17 cellular contexts compared by ENCODE assay signal in the genomic region with DNA sequence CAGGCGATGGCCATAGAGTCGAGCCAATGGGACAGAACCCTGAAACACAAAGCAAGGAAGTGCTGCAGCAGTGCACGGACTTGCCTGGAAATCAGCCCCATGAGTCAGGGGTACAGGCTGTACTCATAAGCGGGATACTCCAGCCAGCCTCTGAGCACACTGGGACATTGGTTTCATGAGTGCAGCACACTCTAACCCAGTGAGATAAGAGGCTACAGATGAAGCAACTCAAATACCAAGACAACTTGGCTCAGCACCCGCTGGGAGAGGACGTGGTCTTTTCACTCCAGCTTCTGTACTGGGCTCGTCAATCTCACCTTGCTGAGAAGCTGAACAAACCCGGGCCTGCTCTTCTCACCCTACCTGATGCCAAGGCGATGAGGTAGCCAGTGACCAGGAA.
DNase-seq lines count a peak whose midpoint lies in the region; ATAC-seq and TF ChIP-seq lines count a peak whose summit lies in the region.
"Had no signal": no experiment of that assay in that cellular context is flagged by ENCODE, and none has a peak within 500 bp of the region (broad histone marks: within the 10 kb centered on the region; RNA-seq: fewer than 3 reads in every experiment).

No MANE protein-coding gene starts in this region.

- peak overlapping the region; percentile 66 for H3K9ac ChIP-seq in adipocyte (ENCODE audit: low read length)
- no peak overlapping the region for H3K9ac ChIP-seq in fibroblast of lung (ENCODE audit: insufficient read depth, low read length)
- H3K9ac ChIP-seq: BLaER1 had no signal

- peaks cover 8% of the 10 kb centered on the region for H3K9me3 ChIP-seq in adipocyte (ENCODE audit: control insufficient read depth, low read length)
- no peaks in the 10 kb centered on the region for H3K9me3 ChIP-seq in fibroblast of lung (ENCODE audit: control insufficient read depth, insufficient read depth, low read depth, low read length)
- no peaks in the 10 kb centered on the region for H3K9me3 ChIP-seq in lung (ENCODE audit: control insufficient read depth in 2 of 2, insufficient read depth in 1 of 2, low read length in 1 of 2)
- no peaks in the 10 kb centered on the region for H3K9me3 ChIP-seq in thoracic aorta
- H3K9me3 ChIP-seq: BLaER1, pancreas had no signal

- peaks cover 5% of the 10 kb centered on the region for H3K27me3 ChIP-seq in adipocyte (replicated peaks; ENCODE audit: control insufficient read depth, insufficient read depth, low read length)
- H3K27me3 ChIP-seq in fibroblast of lung (ENCODE audit: control insufficient read depth, insufficient read depth, low read length): peaks cover 4% of the 10 kb centered on the region
- H3K27me3 ChIP-seq in lung (ENCODE audit: control insufficient read depth, insufficient read depth): no peaks in the 10 kb centered on the region
- H3K27me3 ChIP-seq in thoracic aorta (replicated peaks; ENCODE audit: insufficient read depth): no peaks in the 10 kb centered on the region
- H3K27me3 ChIP-seq: BLaER1, pancreas had no signal

- no peak overlapping the region for H3K27ac Mint-ChIP-seq in immature natural killer cell
- H3K27ac Mint-ChIP-seq: activated naive CD8-positive, alpha-beta T cell treated with anti-CD3 and anti-CD28 coated beads, Interleukin-2, amount 10 ng/mL, durations not matched to agents 7 days and 5 days; stimulated activated memory B cell treated with anti-CD40 and anti-IgM and Interleukin-4, amounts not matched to agents 10 μg/mL and 1 μg/mL and 100 μg/mL, for 72 hours had no signal

- no peak overlapping the region for H3K4me2 ChIP-seq in fibroblast of lung (ENCODE audit: extremely low read depth, insufficient read depth, low read length)
- H3K4me2 ChIP-seq: BLaER1 had no signal

- no peaks in the 10 kb centered on the region for H3K36me3 ChIP-seq in adipocyte (ENCODE audit: control insufficient read depth, insufficient read depth, low read length, severe bottlenecking)
- no peaks in the 10 kb centered on the region for H3K36me3 ChIP-seq in fibroblast of lung (ENCODE audit: control insufficient read depth, insufficient read depth, low read length)
- H3K36me3 ChIP-seq in lung (ENCODE audit: control insufficient read depth in 2 of 2, insufficient read depth in 2 of 2, low read length in 2 of 2): no peaks in the 10 kb centered on the region
- H3K36me3 ChIP-seq in thoracic aorta: no peaks in the 10 kb centered on the region
- H3K36me3 ChIP-seq: BLaER1, pancreas had no signal

- no peak overlapping the region for H2AFZ ChIP-seq in fibroblast of lung (ENCODE audit: low read length)

- no peak overlapping the region for H3K4me3 ChIP-seq in adipocyte (ENCODE audit: low read length)
- no peak overlapping the region for H3K4me3 ChIP-seq in fibroblast of lung (replicated peaks in 1 of 4; ENCODE audit: control extremely low read depth in 1 of 4, insufficient read depth in 1 of 4, low read depth in 3 of 4, low read length in 4 of 4)
- no peak overlapping the region for H3K4me3 ChIP-seq in lung
- peak overlapping the region; percentile 17 for H3K4me3 ChIP-seq in thoracic aorta
- H3K4me3 ChIP-seq: BLaER1, pancreas had no signal

- H3K27ac ChIP-seq in fibroblast of lung (ENCODE audit: insufficient read depth, low read length): no peak overlapping the region
- peak overlapping the region; percentile 72 to 88 for H3K27ac ChIP-seq in lung (ENCODE audit: low read depth in 1 of 2, low read length in 1 of 2)
- peak overlapping the region; percentile 88 to 89 for H3K27ac ChIP-seq in thoracic aorta
- H3K27ac ChIP-seq: BLaER1, pancreas had no signal

- H3K9me3 Mint-ChIP-seq in immature natural killer cell: peaks cover 0 to 4% (median 0%) of the 10 kb centered on the region in 6 donors
- H3K9me3 Mint-ChIP-seq: activated naive CD8-positive, alpha-beta T cell treated with anti-CD3 and anti-CD28 coated beads, Interleukin-2, amount 10 ng/mL, durations not matched to agents 7 days and 5 days; H9 had no signal

- no peak for TF ChIP-seq CTCF in fibroblast of lung (conservative IDR thresholded peaks at IDR 0.05 in 1 of 2, IDR thresholded peaks at IDR 0.05 in 1 of 2; ENCODE audit: low read depth in 1 of 2, low read length in 2 of 2)
- no peak for TF ChIP-seq CTCF in lung (IDR thresholded peaks at IDR 0.05; ENCODE audit: control extremely low read depth, extremely low read depth)
- TF ChIP-seq CTCF in thoracic aorta (IDR thresholded peaks at IDR 0.05): no peak
- no peak for TF ChIP-seq CTCF in GM10266 (IDR thresholded peaks at IDR 0.05; ENCODE audit: control insufficient read depth, insufficient read depth, low read depth, missing control alignments)

- H3K27me3 Mint-ChIP-seq in immature natural killer cell (ENCODE audit: low read depth in 3 of 3): peaks cover 0 to 6% (median 5%) of the 10 kb centered on the region in 3 donors

- H4K20me1 ChIP-seq in fibroblast of lung (ENCODE audit: control insufficient read depth, extremely low read depth, insufficient read depth, low read length): no peaks in the 10 kb centered on the region
- H4K20me1 ChIP-seq: BLaER1 had no signal

- DNase-seq in adipocyte (ENCODE audit: low read depth) (peak; percentile 15), fibroblast of lung (ENCODE audit: low read depth in 2 of 2) (peak; percentile 55 to 94), lung (ENCODE audit: low spot score) (peak; percentile 88), thoracic aorta (ENCODE audit: low spot score) (peak; percentile 85), GM10266 (ENCODE audit: extremely low spot score) (no peak), HuH-7.5 (ENCODE audit: low spot score) (no peak), HuH-7 (ENCODE audit: low spot score) (no peak), immature natural killer cell (no peak)
- DNase-seq: activated CD4-positive, alpha-beta T cell treated with anti-CD3 and anti-CD28 coated beads for 1 hour; activated naive CD8-positive, alpha-beta T cell treated with anti-CD3 and anti-CD28 coated beads, Interleukin-2, amount 10 ng/mL, durations not matched to agents 7 days and 5 days; activated T-cell treated with anti-CD3 and anti-CD28 coated beads for 4 hours; H9; NCI-H2171; pancreas; stimulated activated CD4-positive, alpha-beta T cell treated with anti-CD3 and anti-CD28 coated beads, Interleukin-4, amount 100 ng/mL, for 1 hour had no signal

- no peaks in the 10 kb centered on the region for H3K79me2 ChIP-seq in fibroblast of lung (ENCODE audit: control insufficient read depth, insufficient read depth, low read length)

- H3K4me1 ChIP-seq in adipocyte (ENCODE audit: control insufficient read depth, insufficient read depth, low read length) (peaks cover 51% of the 10 kb centered on the region), fibroblast of lung (ENCODE audit: control insufficient read depth, extremely low read depth, insufficient read depth, low read length) (no peaks in the 10 kb centered on the region), lung (ENCODE audit: control insufficient read depth in 2 of 2, insufficient read depth in 2 of 2, low read length in 2 of 2) (peaks cover 0 to 6% of the 10 kb centered on the region in 2 donors), thoracic aorta (ENCODE audit: control insufficient read depth in 1 of 2, low read depth in 2 of 2) (peaks cover 37 to 47% of the 10 kb centered on the region in 2 donors)
- H3K4me1 ChIP-seq: BLaER1, pancreas had no signal

- no peaks in the 10 kb centered on the region for H3K36me3 Mint-ChIP-seq in immature natural killer cell
- H3K36me3 Mint-ChIP-seq: activated naive CD8-positive, alpha-beta T cell treated with anti-CD3 and anti-CD28 coated beads, Interleukin-2, amount 10 ng/mL, durations not matched to agents 7 days and 5 days; stimulated activated memory B cell treated with anti-CD40 and anti-IgM and Interleukin-4, amounts not matched to agents 10 μg/mL and 1 μg/mL and 100 μg/mL, for 72 hours had no signal

- ATAC-seq in lung (ENCODE audit: insufficient read depth, low FRiP score): peak; percentile 92
- peak; percentile 90 for ATAC-seq in thoracic aorta (ENCODE audit: insufficient number of reproducible peaks, low FRiP score, low read depth)
- ATAC-seq: stimulated activated memory B cell treated with anti-CD40 and anti-IgM and Interleukin-4, amounts not matched to agents 10 μg/mL and 1 μg/mL and 100 μg/mL, for 72 hours had no signal

- no peak overlapping the region for H3K4me3 Mint-ChIP-seq in immature natural killer cell
- H3K4me3 Mint-ChIP-seq: activated naive CD8-positive, alpha-beta T cell treated with anti-CD3 and anti-CD28 coated beads, Interleukin-2, amount 10 ng/mL, durations not matched to agents 7 days and 5 days; H9; stimulated activated memory B cell treated with anti-CD40 and anti-IgM and Interleukin-4, amounts not matched to agents 10 μg/mL and 1 μg/mL and 100 μg/mL, for 72 hours had no signal

- H3K4me1 Mint-ChIP-seq in immature natural killer cell: no peaks in the 10 kb centered on the region
- H3K4me1 Mint-ChIP-seq: activated naive CD8-positive, alpha-beta T cell treated with anti-CD3 and anti-CD28 coated beads, Interleukin-2, amount 10 ng/mL, durations not matched to agents 7 days and 5 days; stimulated activated memory B cell treated with anti-CD40 and anti-IgM and Interleukin-4, amounts not matched to agents 10 μg/mL and 1 μg/mL and 100 μg/mL, for 72 hours had no signal

- 44 to 60% methylated on average over 9 of the region's 9 CpGs for WGBS in lung, 2 donors

Comparison
In these comparisons a context has a peak if more than half of its experiments do, and no peak if none do; other contexts are left out.
1. DNase-seq: peak in adipocyte (single experiment), fibroblast of lung (2 of 2), lung (single experiment) and thoracic aorta (single experiment); none in GM10266 (single experiment), HuH-7.5 (single experiment), HuH-7 (single experiment) and immature natural killer cell (0 of 3).